In the genomic region with DNA sequence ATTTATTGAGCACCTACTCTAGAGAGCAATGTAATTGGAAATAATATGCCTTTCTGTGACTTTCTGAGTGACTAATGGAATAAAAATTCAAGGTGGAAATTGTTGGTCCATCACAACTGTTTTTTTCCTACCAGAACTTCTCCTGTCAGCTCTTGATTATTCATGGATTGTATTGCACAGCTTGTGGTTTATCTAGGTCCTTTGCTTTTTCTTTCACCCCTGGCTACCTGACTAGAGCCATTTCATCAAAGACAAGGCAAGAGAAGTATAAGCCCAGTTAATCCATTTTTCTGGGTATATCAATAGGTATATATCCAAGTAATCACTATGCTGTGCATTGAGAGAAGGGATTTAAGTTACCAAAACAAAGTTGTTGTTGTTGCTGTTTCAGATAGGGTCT, we compare ENCODE assay signal across 17 cellular contexts.
DNase-seq lines count a peak whose midpoint lies in the region; ATAC-seq lines count a peak whose summit lies in the region.
"Had no signal": no experiment of that assay in that cellular context is flagged by ENCODE, and none has a peak within 500 bp of the region (broad histone marks: within the 10 kb centered on the region; RNA-seq: fewer than 3 reads in every experiment).

No MANE protein-coding gene starts in this region.

- ATAC-seq in stimulated activated naive CD8-positive, alpha-beta T cell treated with anti-CD3 and anti-CD28 coated beads, Interleukin-15, Interleukin-2, amounts not matched to agents 100 U/mL and 50 U/mL, for 24 hours: peak; percentile 63
- ATAC-seq in stimulated activated naive CD8-positive, alpha-beta T cell treated with anti-CD3 and anti-CD28 coated beads, Interleukin-15, amount 100 ng/mL, for 72 hours: no peak
- peak; percentile 60 for ATAC-seq in activated naive CD8-positive, alpha-beta T cell treated with anti-CD3 and anti-CD28 coated beads, Interleukin-2, amount 50 U/mL, for 24 hours
- ATAC-seq in GM21737 (IDR thresholded peaks at IDR 0.05; ENCODE audit: unreplicated experiment): no peak

- H3K4me1 Mint-ChIP-seq in activated T-cell treated with anti-CD3 and anti-CD28 coated beads, Interleukin-2, amount 50 U/mL, for 24 hours (ENCODE audit: low read depth): peaks cover 36% of the 10 kb centered on the region
- peaks cover 51% of the 10 kb centered on the region for H3K4me1 Mint-ChIP-seq in stimulated activated naive CD8-positive, alpha-beta T cell treated with anti-CD3 and anti-CD28 coated beads, Interleukin-15, amount 100 ng/mL, for 72 hours
- H3K4me1 Mint-ChIP-seq in activated naive CD8-positive, alpha-beta T cell treated with anti-CD3 and anti-CD28 coated beads, Interleukin-2, amount 50 U/mL, for 24 hours: peaks cover 50% of the 10 kb centered on the region

- DNase-seq in activated T-cell treated with anti-CD3 and anti-CD28 coated beads, Interleukin-2, amount 50 U/mL, for 24 hours: no peak
- no peak for DNase-seq in activated T-cell treated with anti-CD3 and anti-CD28 coated beads, Interleukin-2, amount 50 U/mL, for 48 hours
- no peak for DNase-seq in stimulated activated naive CD8-positive, alpha-beta T cell treated with anti-CD3 and anti-CD28 coated beads, Interleukin-15, Interleukin-2, amounts not matched to agents 100 U/mL and 50 U/mL, for 24 hours
- DNase-seq in stimulated activated naive CD8-positive, alpha-beta T cell treated with anti-CD3 and anti-CD28 coated beads, Interleukin-15, amount 100 ng/mL, for 72 hours: no peak
- DNase-seq in activated naive CD8-positive, alpha-beta T cell treated with anti-CD3 and anti-CD28 coated beads, Interleukin-2, amount 50 U/mL, for 24 hours: no peak
- DNase-seq in stimulated activated CD4-positive, alpha-beta T cell treated with anti-CD3 and anti-CD28 coated beads, Interleukin-4, amount 100 ng/mL, for 1 hour: no peak
- DNase-seq: C1 segment of cervical spinal cord; Calu3; CD4-positive, alpha-beta memory T cell; COR-L47; DMS53; DMS79 treated with DMSO at 0.1 percent for 48 hours; GF-D8; GM23248; H7; HCEC 1CT had no signal

- H3K4me3 Mint-ChIP-seq in activated T-cell treated with anti-CD3 and anti-CD28 coated beads, Interleukin-2, amount 50 U/mL, for 24 hours: no peak overlapping the region
- H3K4me3 Mint-ChIP-seq in stimulated activated naive CD8-positive, alpha-beta T cell treated with anti-CD3 and anti-CD28 coated beads, Interleukin-15, amount 100 ng/mL, for 72 hours: no peak overlapping the region
- H3K4me3 Mint-ChIP-seq in activated naive CD8-positive, alpha-beta T cell treated with anti-CD3 and anti-CD28 coated beads, Interleukin-2, amount 50 U/mL, for 24 hours: peak overlapping the region; percentile 28
- H3K4me3 Mint-ChIP-seq: CD4-positive, alpha-beta memory T cell had no signal

- peak overlapping the region; percentile 50 for H3K27ac Mint-ChIP-seq in activated T-cell treated with anti-CD3 and anti-CD28 coated beads, Interleukin-2, amount 50 U/mL, for 24 hours
- H3K27ac Mint-ChIP-seq in stimulated activated naive CD8-positive, alpha-beta T cell treated with anti-CD3 and anti-CD28 coated beads, Interleukin-15, amount 100 ng/mL, for 72 hours: no peak overlapping the region
- H3K27ac Mint-ChIP-seq in activated naive CD8-positive, alpha-beta T cell treated with anti-CD3 and anti-CD28 coated beads, Interleukin-2, amount 50 U/mL, for 24 hours: peak overlapping the region; percentile 90
- H3K27ac Mint-ChIP-seq: CD4-positive, alpha-beta memory T cell had no signal

- peaks cover 14% of the 10 kb centered on the region for H3K36me3 Mint-ChIP-seq in activated T-cell treated with anti-CD3 and anti-CD28 coated beads, Interleukin-2, amount 50 U/mL, for 24 hours (ENCODE audit: low read depth)
- H3K36me3 Mint-ChIP-seq in activated naive CD8-positive, alpha-beta T cell treated with anti-CD3 and anti-CD28 coated beads, Interleukin-2, amount 50 U/mL, for 24 hours (ENCODE audit: low read depth): peaks cover 5% of the 10 kb centered on the region

- no peaks in the 10 kb centered on the region for H3K27me3 Mint-ChIP-seq in activated T-cell treated with anti-CD3 and anti-CD28 coated beads, Interleukin-2, amount 50 U/mL, for 24 hours
- H3K27me3 Mint-ChIP-seq in stimulated activated naive CD8-positive, alpha-beta T cell treated with anti-CD3 and anti-CD28 coated beads, Interleukin-15, amount 100 ng/mL, for 72 hours: no peaks in the 10 kb centered on the region
- H3K27me3 Mint-ChIP-seq in activated naive CD8-positive, alpha-beta T cell treated with anti-CD3 and anti-CD28 coated beads, Interleukin-2, amount 50 U/mL, for 24 hours: peaks cover 2% of the 10 kb centered on the region
- H3K27me3 Mint-ChIP-seq: CD4-positive, alpha-beta memory T cell had no signal

- no peaks in the 10 kb centered on the region for H3K9me3 Mint-ChIP-seq in activated T-cell treated with anti-CD3 and anti-CD28 coated beads, Interleukin-2, amount 50 U/mL, for 24 hours
- peaks cover under 1 to 6% of the 10 kb centered on the region in 2 donors for H3K9me3 Mint-ChIP-seq in stimulated activated naive CD8-positive, alpha-beta T cell treated with anti-CD3 and anti-CD28 coated beads, Interleukin-15, amount 100 ng/mL, for 72 hours
- no peaks in the 10 kb centered on the region for H3K9me3 Mint-ChIP-seq in activated naive CD8-positive, alpha-beta T cell treated with anti-CD3 and anti-CD28 coated beads, Interleukin-2, amount 50 U/mL, for 24 hours

Comparison
In these comparisons a context has a peak if more than half of its experiments do, and no peak if none do; other contexts are left out.
1. ATAC-seq: peak in stimulated activated naive CD8-positive, alpha-beta T cell treated with anti-CD3 and anti-CD28 coated beads, Interleukin-15, Interleukin-2, amounts not matched to agents 100 U/mL and 50 U/mL, for 24 hours (single experiment) and activated naive CD8-positive, alpha-beta T cell treated with anti-CD3 and anti-CD28 coated beads, Interleukin-2, amount 50 U/mL, for 24 hours (single experiment); none in stimulated activated naive CD8-positive, alpha-beta T cell treated with anti-CD3 and anti-CD28 coated beads, Interleukin-15, amount 100 ng/mL, for 72 hours (single experiment) and GM21737 (single experiment).
2. H3K27ac Mint-ChIP-seq: peak in activated T-cell treated with anti-CD3 and anti-CD28 coated beads, Interleukin-2, amount 50 U/mL, for 24 hours (single experiment) and activated naive CD8-positive, alpha-beta T cell treated with anti-CD3 and anti-CD28 coated beads, Interleukin-2, amount 50 U/mL, for 24 hours (single experiment); none in stimulated activated naive CD8-positive, alpha-beta T cell treated with anti-CD3 and anti-CD28 coated beads, Interleukin-15, amount 100 ng/mL, for 72 hours (0 of 2).